Comparison of ENCODE assay signal across 1 cellular context in the genomic region with DNA sequence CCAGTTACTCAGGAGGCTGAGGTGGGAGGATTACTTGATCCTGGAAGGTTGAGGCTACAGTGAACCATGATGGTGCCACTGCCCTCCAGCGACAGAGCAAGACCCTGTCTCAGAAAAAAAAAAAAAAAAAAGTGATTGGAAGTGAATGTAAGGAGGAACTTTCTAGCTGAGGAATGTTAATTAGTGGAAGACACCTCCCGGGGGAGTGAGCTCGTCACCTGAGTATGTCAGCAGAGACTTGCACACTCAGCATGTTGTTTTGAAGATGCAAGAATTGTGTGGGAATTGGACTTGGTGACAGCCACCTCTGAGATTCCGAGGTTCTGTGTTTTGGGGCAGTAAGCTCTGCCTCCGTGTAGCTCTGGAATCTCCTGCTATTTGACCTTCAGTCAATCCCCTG.
TF ChIP-seq lines count a peak whose summit lies in the region.

No MANE protein-coding gene starts in this region.

TF ChIP-seq in endothelial cell of umbilical vein, 7 proteins besides CTCF, POLR2A, EP300 and RAD21:
- no peak for TF ChIP-seq FOS (IDR thresholded peaks at IDR 0.05; ENCODE audit: borderline replicate concordance, insufficient read depth, low read length)
- no peak for TF ChIP-seq GATA2 (IDR thresholded peaks at IDR 0.05; ENCODE audit: insufficient read depth, insufficient read length, low read depth, low read length)
- no peak for TF ChIP-seq POLR2AphosphoS5 (IDR thresholded peaks at IDR 0.05; ENCODE audit: insufficient read depth, low read depth, low read length)
- TF ChIP-seq EZH2 (IDR thresholded peaks at IDR 0.05; ENCODE audit: borderline replicate concordance, low read depth, low read length, severe bottlenecking) = no peak
- TF ChIP-seq JUN (IDR thresholded peaks at IDR 0.05; ENCODE audit: borderline replicate concordance, insufficient read depth, insufficient read length, low read depth) = no peak
- TF ChIP-seq, protein P1, sequence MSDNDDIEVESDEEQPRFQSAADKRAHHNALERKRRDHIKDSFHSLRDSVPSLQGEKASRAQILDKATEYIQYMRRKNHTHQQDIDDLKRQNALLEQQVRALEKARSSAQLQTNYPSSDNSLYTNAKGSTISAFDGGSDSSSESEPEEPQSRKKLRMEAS (IDR thresholded peaks at IDR 0.05; ENCODE audit: insufficient read depth, insufficient read length) = no peak
